Comparison of ENCODE assay signal across 1 cellular context in the genomic region with DNA sequence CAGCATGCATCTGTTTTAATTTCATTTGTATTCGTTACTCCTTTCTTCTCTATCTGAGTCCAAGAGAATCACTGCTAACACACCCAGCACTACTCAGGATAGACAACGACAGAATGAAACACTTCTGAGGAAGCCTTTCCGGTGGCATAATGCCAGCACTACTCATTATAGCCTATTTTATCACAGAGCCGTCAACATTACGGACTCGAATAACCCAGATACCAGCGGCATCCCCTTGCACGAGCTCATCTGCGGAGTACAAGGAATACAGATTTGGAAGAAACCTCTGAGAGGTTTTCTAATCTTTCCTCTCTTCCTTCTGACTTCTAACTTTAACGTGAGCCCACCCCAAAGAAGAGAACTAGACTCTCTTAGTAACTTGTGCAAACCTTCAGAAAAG.
TF ChIP-seq lines count a peak whose summit lies in the region.

No MANE protein-coding gene starts in this region.

TF ChIP-seq in SK-N-SH, 30 proteins besides CTCF, POLR2A, EP300 and RAD21 (continued from another document):
- TF ChIP-seq, protein P1, sequence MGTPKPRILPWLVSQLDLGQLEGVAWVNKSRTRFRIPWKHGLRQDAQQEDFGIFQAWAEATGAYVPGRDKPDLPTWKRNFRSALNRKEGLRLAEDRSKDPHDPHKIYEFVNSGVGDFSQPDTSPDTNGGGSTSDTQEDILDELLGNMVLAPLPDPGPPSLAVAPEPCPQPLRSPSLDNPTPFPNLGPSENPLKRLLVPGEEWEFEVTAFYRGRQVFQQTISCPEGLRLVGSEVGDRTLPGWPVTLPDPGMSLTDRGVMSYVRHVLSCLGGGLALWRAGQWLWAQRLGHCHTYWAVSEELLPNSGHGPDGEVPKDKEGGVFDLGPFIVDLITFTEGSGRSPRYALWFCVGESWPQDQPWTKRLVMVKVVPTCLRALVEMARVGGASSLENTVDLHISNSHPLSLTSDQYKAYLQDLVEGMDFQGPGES (IDR thresholded peaks at IDR 0.05; ENCODE audit: low read depth, low read length) = no peak
- TF ChIP-seq SIN3A (IDR thresholded peaks at IDR 0.05; ENCODE audit: borderline replicate concordance, low read depth, low read length) (no peak), TCF12 (IDR thresholded peaks at IDR 0.05) (no peak), RXRA (IDR thresholded peaks at IDR 0.05; ENCODE audit: borderline replicate concordance, low read depth) (no peak), FOSL2 (IDR thresholded peaks at IDR 0.05; ENCODE audit: borderline replicate concordance, low read depth) (no peak), GABPA (IDR thresholded peaks at IDR 0.05; ENCODE audit: low read depth) (no peak)
- TF ChIP-seq, protein P2, sequence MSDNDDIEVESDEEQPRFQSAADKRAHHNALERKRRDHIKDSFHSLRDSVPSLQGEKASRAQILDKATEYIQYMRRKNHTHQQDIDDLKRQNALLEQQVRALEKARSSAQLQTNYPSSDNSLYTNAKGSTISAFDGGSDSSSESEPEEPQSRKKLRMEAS (IDR thresholded peaks at IDR 0.05; ENCODE audit: low read depth) = no peak
- TF ChIP-seq, protein P3, sequence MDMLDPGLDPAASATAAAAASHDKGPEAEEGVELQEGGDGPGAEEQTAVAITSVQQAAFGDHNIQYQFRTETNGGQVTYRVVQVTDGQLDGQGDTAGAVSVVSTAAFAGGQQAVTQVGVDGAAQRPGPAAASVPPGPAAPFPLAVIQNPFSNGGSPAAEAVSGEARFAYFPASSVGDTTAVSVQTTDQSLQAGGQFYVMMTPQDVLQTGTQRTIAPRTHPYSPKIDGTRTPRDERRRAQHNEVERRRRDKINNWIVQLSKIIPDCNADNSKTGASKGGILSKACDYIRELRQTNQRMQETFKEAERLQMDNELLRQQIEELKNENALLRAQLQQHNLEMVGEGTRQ (IDR thresholded peaks at IDR 0.05; ENCODE audit: borderline replicate concordance, low read depth, low read length) = no peak
- TF ChIP-seq, protein P4, sequence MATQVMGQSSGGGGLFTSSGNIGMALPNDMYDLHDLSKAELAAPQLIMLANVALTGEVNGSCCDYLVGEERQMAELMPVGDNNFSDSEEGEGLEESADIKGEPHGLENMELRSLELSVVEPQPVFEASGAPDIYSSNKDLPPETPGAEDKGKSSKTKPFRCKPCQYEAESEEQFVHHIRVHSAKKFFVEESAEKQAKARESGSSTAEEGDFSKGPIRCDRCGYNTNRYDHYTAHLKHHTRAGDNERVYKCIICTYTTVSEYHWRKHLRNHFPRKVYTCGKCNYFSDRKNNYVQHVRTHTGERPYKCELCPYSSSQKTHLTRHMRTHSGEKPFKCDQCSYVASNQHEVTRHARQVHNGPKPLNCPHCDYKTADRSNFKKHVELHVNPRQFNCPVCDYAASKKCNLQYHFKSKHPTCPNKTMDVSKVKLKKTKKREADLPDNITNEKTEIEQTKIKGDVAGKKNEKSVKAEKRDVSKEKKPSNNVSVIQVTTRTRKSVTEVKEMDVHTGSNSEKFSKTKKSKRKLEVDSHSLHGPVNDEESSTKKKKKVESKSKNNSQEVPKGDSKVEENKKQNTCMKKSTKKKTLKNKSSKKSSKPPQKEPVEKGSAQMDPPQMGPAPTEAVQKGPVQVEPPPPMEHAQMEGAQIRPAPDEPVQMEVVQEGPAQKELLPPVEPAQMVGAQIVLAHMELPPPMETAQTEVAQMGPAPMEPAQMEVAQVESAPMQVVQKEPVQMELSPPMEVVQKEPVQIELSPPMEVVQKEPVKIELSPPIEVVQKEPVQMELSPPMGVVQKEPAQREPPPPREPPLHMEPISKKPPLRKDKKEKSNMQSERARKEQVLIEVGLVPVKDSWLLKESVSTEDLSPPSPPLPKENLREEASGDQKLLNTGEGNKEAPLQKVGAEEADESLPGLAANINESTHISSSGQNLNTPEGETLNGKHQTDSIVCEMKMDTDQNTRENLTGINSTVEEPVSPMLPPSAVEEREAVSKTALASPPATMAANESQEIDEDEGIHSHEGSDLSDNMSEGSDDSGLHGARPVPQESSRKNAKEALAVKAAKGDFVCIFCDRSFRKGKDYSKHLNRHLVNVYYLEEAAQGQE (IDR thresholded peaks at IDR 0.05; ENCODE audit: low read depth, low read length) = no peak
- TF ChIP-seq, protein P5, sequence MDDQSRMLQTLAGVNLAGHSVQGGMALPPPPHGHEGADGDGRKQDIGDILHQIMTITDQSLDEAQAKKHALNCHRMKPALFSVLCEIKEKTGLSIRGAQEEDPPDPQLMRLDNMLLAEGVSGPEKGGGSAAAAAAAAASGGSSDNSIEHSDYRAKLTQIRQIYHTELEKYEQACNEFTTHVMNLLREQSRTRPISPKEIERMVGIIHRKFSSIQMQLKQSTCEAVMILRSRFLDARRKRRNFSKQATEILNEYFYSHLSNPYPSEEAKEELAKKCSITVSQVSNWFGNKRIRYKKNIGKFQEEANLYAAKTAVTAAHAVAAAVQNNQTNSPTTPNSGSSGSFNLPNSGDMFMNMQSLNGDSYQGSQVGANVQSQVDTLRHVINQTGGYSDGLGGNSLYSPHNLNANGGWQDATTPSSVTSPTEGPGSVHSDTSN (IDR thresholded peaks at IDR 0.05) = no peak
